Comparison of ENCODE assay signal across 2 cellular contexts in the genomic region with DNA sequence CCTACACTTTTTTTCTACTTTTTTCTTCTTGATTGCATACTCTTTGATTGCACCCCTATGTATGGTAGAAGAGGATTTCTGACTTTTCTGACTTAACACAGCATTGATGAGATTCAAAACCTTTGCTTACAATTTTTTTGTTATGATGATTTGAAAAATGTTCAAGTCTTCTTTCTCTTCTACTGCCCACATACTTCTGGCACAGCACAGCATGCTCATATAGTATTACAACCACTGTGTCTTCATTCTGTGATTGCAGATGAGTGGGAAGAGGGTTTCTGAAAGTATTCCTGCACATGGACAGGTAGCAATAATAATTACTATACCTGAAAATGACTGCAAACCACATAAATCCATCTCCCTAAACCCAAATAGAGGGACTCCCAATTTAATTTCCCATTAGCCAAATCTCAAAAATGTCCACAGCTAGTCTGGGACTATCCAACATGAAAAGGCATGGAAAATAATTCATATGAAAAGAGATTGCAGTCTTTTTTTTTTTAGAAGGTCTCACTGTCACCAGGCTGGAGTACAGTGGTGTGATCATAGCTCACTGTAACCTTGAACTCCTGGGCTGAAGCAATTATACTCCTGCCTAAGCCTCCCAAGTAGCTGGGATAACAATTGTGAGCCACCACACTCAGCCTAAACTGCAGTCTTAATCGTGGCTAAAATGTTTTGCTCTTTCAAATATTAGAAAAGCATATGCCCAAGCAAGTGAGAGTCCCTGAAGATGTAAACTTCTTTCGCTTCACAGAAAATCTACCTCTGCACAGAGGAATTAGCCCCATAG.
TF ChIP-seq lines count a peak whose summit lies in the region.

No MANE protein-coding gene starts in this region.

TF ChIP-seq in SK-N-SH treated with all-trans-retinoic acid at 6 μM for 48 hours, 23 proteins besides CTCF, POLR2A, EP300 and RAD21 (continued from another document and continues in another):
- TF ChIP-seq, protein P1, sequence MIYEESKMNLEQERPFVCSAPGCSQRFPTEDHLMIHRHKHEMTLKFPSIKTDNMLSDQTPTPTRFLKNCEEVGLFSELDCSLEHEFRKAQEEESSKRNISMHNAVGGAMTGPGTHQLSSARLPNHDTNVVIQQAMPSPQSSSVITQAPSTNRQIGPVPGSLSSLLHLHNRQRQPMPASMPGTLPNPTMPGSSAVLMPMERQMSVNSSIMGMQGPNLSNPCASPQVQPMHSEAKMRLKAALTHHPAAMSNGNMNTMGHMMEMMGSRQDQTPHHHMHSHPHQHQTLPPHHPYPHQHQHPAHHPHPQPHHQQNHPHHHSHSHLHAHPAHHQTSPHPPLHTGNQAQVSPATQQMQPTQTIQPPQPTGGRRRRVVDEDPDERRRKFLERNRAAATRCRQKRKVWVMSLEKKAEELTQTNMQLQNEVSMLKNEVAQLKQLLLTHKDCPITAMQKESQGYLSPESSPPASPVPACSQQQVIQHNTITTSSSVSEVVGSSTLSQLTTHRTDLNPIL (CRISPR knock-in tag; IDR thresholded peaks at IDR 0.05; ENCODE audit: low read depth) = no peak
- TF ChIP-seq, protein P2, sequence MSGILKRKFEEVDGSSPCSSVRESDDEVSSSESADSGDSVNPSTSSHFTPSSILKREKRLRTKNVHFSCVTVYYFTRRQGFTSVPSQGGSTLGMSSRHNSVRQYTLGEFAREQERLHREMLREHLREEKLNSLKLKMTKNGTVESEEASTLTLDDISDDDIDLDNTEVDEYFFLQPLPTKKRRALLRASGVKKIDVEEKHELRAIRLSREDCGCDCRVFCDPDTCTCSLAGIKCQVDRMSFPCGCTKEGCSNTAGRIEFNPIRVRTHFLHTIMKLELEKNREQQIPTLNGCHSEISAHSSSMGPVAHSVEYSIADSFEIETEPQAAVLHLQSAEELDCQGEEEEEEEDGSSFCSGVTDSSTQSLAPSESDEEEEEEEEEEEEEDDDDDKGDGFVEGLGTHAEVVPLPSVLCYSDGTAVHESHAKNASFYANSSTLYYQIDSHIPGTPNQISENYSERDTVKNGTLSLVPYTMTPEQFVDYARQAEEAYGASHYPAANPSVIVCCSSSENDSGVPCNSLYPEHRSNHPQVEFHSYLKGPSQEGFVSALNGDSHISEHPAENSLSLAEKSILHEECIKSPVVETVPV (CRISPR knock-in tag; IDR thresholded peaks at IDR 0.05) = no peak
- TF ChIP-seq ARNTL (CRISPR knock-in tag; IDR thresholded peaks at IDR 0.05; ENCODE audit: borderline replicate concordance, low read depth) (no peak), TCF4 (CRISPR knock-in tag; IDR thresholded peaks at IDR 0.05; ENCODE audit: borderline replicate concordance) (no peak), ZC3H10 (CRISPR knock-in tag; IDR thresholded peaks at IDR 0.05) (no peak), TOX (CRISPR knock-in tag; IDR thresholded peaks at IDR 0.05; ENCODE audit: borderline replicate concordance) (no peak), ZFP3 (CRISPR knock-in tag; IDR thresholded peaks at IDR 0.05) (no peak), CSDC2 (CRISPR knock-in tag; IDR thresholded peaks at IDR 0.05) (no peak), ZNF70 (CRISPR knock-in tag; IDR thresholded peaks at IDR 0.05) (no peak), ZNF565 (CRISPR knock-in tag; conservative IDR thresholded peaks at IDR 0.05; ENCODE audit: low read depth) (no peak), ZNF8 (CRISPR knock-in tag; IDR thresholded peaks at IDR 0.05) (no peak), ZFP30 (CRISPR knock-in tag; IDR thresholded peaks at IDR 0.05) (no peak), ESRRG (CRISPR knock-in tag; IDR thresholded peaks at IDR 0.05) (no peak)
- TF ChIP-seq, protein P3, sequence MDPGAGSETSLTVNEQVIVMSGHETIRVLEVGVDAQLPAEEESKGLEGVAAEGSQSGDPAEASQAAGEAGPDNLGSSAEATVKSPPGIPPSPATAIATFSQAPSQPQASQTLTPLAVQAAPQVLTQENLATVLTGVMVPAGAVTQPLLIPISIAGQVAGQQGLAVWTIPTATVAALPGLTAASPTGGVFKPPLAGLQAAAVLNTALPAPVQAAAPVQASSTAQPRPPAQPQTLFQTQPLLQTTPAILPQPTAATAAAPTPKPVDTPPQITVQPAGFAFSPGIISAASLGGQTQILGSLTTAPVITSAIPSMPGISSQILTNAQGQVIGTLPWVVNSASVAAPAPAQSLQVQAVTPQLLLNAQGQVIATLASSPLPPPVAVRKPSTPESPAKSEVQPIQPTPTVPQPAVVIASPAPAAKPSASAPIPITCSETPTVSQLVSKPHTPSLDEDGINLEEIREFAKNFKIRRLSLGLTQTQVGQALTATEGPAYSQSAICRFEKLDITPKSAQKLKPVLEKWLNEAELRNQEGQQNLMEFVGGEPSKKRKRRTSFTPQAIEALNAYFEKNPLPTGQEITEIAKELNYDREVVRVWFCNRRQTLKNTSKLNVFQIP (CRISPR knock-in tag; IDR thresholded peaks at IDR 0.05; ENCODE audit: borderline replicate concordance, low read depth) = no peak
- TF ChIP-seq, protein P4, sequence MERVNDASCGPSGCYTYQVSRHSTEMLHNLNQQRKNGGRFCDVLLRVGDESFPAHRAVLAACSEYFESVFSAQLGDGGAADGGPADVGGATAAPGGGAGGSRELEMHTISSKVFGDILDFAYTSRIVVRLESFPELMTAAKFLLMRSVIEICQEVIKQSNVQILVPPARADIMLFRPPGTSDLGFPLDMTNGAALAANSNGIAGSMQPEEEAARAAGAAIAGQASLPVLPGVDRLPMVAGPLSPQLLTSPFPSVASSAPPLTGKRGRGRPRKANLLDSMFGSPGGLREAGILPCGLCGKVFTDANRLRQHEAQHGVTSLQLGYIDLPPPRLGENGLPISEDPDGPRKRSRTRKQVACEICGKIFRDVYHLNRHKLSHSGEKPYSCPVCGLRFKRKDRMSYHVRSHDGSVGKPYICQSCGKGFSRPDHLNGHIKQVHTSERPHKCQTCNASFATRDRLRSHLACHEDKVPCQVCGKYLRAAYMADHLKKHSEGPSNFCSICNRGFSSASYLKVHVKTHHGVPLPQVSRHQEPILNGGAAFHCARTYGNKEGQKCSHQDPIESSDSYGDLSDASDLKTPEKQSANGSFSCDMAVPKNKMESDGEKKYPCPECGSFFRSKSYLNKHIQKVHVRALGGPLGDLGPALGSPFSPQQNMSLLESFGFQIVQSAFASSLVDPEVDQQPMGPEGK (CRISPR knock-in tag; IDR thresholded peaks at IDR 0.05; ENCODE audit: borderline replicate concordance) = no peak
- TF ChIP-seq, protein P5, sequence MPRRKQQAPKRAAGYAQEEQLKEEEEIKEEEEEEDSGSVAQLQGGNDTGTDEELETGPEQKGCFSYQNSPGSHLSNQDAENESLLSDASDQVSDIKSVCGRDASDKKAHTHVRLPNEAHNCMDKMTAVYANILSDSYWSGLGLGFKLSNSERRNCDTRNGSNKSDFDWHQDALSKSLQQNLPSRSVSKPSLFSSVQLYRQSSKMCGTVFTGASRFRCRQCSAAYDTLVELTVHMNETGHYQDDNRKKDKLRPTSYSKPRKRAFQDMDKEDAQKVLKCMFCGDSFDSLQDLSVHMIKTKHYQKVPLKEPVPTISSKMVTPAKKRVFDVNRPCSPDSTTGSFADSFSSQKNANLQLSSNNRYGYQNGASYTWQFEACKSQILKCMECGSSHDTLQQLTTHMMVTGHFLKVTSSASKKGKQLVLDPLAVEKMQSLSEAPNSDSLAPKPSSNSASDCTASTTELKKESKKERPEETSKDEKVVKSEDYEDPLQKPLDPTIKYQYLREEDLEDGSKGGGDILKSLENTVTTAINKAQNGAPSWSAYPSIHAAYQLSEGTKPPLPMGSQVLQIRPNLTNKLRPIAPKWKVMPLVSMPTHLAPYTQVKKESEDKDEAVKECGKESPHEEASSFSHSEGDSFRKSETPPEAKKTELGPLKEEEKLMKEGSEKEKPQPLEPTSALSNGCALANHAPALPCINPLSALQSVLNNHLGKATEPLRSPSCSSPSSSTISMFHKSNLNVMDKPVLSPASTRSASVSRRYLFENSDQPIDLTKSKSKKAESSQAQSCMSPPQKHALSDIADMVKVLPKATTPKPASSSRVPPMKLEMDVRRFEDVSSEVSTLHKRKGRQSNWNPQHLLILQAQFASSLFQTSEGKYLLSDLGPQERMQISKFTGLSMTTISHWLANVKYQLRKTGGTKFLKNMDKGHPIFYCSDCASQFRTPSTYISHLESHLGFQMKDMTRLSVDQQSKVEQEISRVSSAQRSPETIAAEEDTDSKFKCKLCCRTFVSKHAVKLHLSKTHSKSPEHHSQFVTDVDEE (CRISPR knock-in tag; IDR thresholded peaks at IDR 0.05) = no peak

TF ChIP-seq in SK-N-SH, 30 proteins besides CTCF, POLR2A, EP300 and RAD21 (continued from another document):
- no peak for TF ChIP-seq RCOR1 (IDR thresholded peaks at IDR 0.05; ENCODE audit: low read length)
- TF ChIP-seq, protein P6, sequence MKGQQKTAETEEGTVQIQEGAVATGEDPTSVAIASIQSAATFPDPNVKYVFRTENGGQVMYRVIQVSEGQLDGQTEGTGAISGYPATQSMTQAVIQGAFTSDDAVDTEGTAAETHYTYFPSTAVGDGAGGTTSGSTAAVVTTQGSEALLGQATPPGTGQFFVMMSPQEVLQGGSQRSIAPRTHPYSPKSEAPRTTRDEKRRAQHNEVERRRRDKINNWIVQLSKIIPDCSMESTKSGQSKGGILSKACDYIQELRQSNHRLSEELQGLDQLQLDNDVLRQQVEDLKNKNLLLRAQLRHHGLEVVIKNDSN (IDR thresholded peaks at IDR 0.05; ENCODE audit: borderline replicate concordance, low read depth) = no peak
- no peak for TF ChIP-seq RXRA (IDR thresholded peaks at IDR 0.05; ENCODE audit: borderline replicate concordance, low read depth)
- no peak for TF ChIP-seq SIN3A (IDR thresholded peaks at IDR 0.05; ENCODE audit: borderline replicate concordance, low read depth, low read length)
- TF ChIP-seq, protein P7, sequence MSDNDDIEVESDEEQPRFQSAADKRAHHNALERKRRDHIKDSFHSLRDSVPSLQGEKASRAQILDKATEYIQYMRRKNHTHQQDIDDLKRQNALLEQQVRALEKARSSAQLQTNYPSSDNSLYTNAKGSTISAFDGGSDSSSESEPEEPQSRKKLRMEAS (IDR thresholded peaks at IDR 0.05; ENCODE audit: low read depth) = no peak
- no peak for TF ChIP-seq NRF1 (IDR thresholded peaks at IDR 0.05; ENCODE audit: low read depth, low read length)
- no peak for TF ChIP-seq GATA2 (CRISPR knock-in tag; IDR thresholded peaks at IDR 0.05)
- TF ChIP-seq, protein P8, sequence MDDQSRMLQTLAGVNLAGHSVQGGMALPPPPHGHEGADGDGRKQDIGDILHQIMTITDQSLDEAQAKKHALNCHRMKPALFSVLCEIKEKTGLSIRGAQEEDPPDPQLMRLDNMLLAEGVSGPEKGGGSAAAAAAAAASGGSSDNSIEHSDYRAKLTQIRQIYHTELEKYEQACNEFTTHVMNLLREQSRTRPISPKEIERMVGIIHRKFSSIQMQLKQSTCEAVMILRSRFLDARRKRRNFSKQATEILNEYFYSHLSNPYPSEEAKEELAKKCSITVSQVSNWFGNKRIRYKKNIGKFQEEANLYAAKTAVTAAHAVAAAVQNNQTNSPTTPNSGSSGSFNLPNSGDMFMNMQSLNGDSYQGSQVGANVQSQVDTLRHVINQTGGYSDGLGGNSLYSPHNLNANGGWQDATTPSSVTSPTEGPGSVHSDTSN (IDR thresholded peaks at IDR 0.05) = no peak
- TF ChIP-seq EZH2phosphoT487 (IDR thresholded peaks at IDR 0.05; ENCODE audit: borderline replicate concordance, low read depth) = no peak
TF ChIP-seq in SK-N-SH: peak in this region for 0.
